7 cellular contexts compared by ENCODE assay signal in genomic region chr5:69606839-69607238, GRCh38. TPM values are rescaled to one million over a fixed set of nuclear protein-coding genes. Genes with fewer than 3 reads are reported as not detected.
DNase-seq lines count a peak whose midpoint lies in the region; ATAC-seq and TF ChIP-seq lines count a peak whose summit lies in the region.
"Not testable (repeated sequence)": the region's sequence is repeated elsewhere in the genome, so short reads cannot be mapped to it uniquely, and the experiment has no call there.

No MANE protein-coding gene starts in this region.

- not testable (repeated sequence) for H3K27ac Mint-ChIP-seq in T-helper 17 cell

- not testable (repeated sequence) for H3K4me1 ChIP-seq in right lobe of liver; mucosa of descending colon (ENCODE audit: low read depth); upper lobe of right lung

- not testable (repeated sequence) for H3K36me3 ChIP-seq in right lobe of liver; mucosa of descending colon (ENCODE audit: low read depth); upper lobe of right lung

- DNase-seq in T-helper 17 cell; Right ventricle myocardium superior; left ventricle myocardium superior; right lobe of liver; mucosa of descending colon; sciatic nerve (ENCODE audit: low spot score); upper lobe of right lung: not testable (repeated sequence)

- H3K36me3 Mint-ChIP-seq in T-helper 17 cell (ENCODE audit: low read depth) = not testable (repeated sequence)

- not testable (repeated sequence) for H3K9me3 ChIP-seq in T-helper 17 cell (ENCODE audit: control insufficient read depth, low read length, poor library complexity, severe bottlenecking); right lobe of liver; mucosa of descending colon; upper lobe of right lung

- not testable (repeated sequence) for TF ChIP-seq POLR2A in right lobe of liver (IDR thresholded peaks at IDR 0.05)

- H3K4me1 Mint-ChIP-seq in T-helper 17 cell = not testable (repeated sequence)

- not testable (repeated sequence) for H3K4me3 Mint-ChIP-seq in T-helper 17 cell

- ATAC-seq in T-helper 17 cell = peak; percentile 37
- peak; percentile 68 for ATAC-seq in Right ventricle myocardium superior (ENCODE audit: poor library complexity)
- ATAC-seq in left ventricle myocardium superior = peak; percentile 71
- peak; percentile 45 to 64 (median 60) for ATAC-seq in right lobe of liver
- ATAC-seq in mucosa of descending colon = peak; percentile 40
- ATAC-seq in sciatic nerve = peak; percentile 64
- ATAC-seq in upper lobe of right lung = peak; percentile 63

- TF ChIP-seq CTCF in right lobe of liver (IDR thresholded peaks at IDR 0.05); mucosa of descending colon (IDR thresholded peaks at IDR 0.05); upper lobe of right lung (IDR thresholded peaks at IDR 0.05): not testable (repeated sequence)

- 59% methylated on average over 3 of the region's 6 CpGs for WGBS in right lobe of liver (ENCODE audit: insufficient coverage, low coverage, low lambda C conversion rate, missing lambda C conversion rate)

- H3K4me3 ChIP-seq in right lobe of liver, mucosa of descending colon, upper lobe of right lung: not testable (repeated sequence)

- not testable (repeated sequence) for H3K27ac ChIP-seq in right lobe of liver, upper lobe of right lung

- intact Hi-C loops in Right ventricle myocardium superior (cut with DNase I); left ventricle myocardium superior (cut with micrococcal nuclease); right lobe of liver (cut with DNase I); mucosa of descending colon (cut with DNase I, micrococcal nuclease); sciatic nerve (cut with DNase I); upper lobe of right lung (cut with DNase I): not testable (repeated sequence)

- H3K27me3 ChIP-seq in right lobe of liver, upper lobe of right lung: not testable (repeated sequence)

- H3K27me3 Mint-ChIP-seq in T-helper 17 cell = not testable (repeated sequence)

RNA-seq across cellular contexts. Expression of gene GTF2H2C, which starts 46.8 kb away (rescaled TPM):
- total RNA-seq in T-helper 17 cell (10 to 100 TPM; 26.6 to 41.6 TPM), Right ventricle myocardium superior (19.5 TPM), left ventricle myocardium superior (18.0 TPM), right lobe of liver (10 to 100 TPM; 11.8 to 17.2 (median 13.4) TPM), mucosa of descending colon (10 to 100 TPM; 25.7 to 39.1 (median 26.4) TPM), sciatic nerve (29.9 TPM), upper lobe of right lung (33.4 TPM)
